Comparison of ENCODE assay signal across 23 cellular contexts in genomic region chr14:105349992-105350391, GRCh38. TPM values are rescaled to one million over a fixed set of nuclear protein-coding genes. Genes with fewer than 3 reads are reported as not detected.
DNase-seq lines count a peak whose midpoint lies in the region; ATAC-seq, FAIRE-seq and TF ChIP-seq lines count a peak whose summit lies in the region.
"Had no signal": no experiment of that assay in that cellular context is flagged by ENCODE, and none has a peak within 500 bp of the region (broad histone marks: within the 10 kb centered on the region; RNA-seq: fewer than 3 reads in every experiment).

No MANE protein-coding gene starts in this region.

- H3K36me3 ChIP-seq in right lobe of liver, result no peaks in the 10 kb centered on the region
- H3K36me3 ChIP-seq in HepG2 (replicated peaks in 1 of 2; ENCODE audit: control insufficient read depth in 1 of 2, insufficient read depth in 2 of 2, low read length in 2 of 2), result no peaks in the 10 kb centered on the region
- no peaks in the 10 kb centered on the region for H3K36me3 ChIP-seq in neuronal stem cell (replicated peaks in 1 of 2; ENCODE audit: control insufficient read depth in 2 of 2, insufficient read depth in 2 of 2, low read length in 2 of 2)

- no peaks in the 10 kb centered on the region for H3K79me2 ChIP-seq in HepG2 (ENCODE audit: insufficient read depth, low read length)

- no peak overlapping the region for H3K14ac ChIP-seq in neuronal stem cell (ENCODE audit: low read length)

- H3K9me3 ChIP-seq in right lobe of liver, result no peaks in the 10 kb centered on the region
- no peaks in the 10 kb centered on the region for H3K9me3 ChIP-seq in HepG2 (ENCODE audit: low read length)
- H3K9me3 ChIP-seq in neuronal stem cell (replicated peaks in 1 of 2; ENCODE audit: control insufficient read depth in 2 of 2, insufficient read depth in 1 of 2, low read depth in 1 of 2, low read length in 2 of 2), result peaks cover under 1 to 4% of the 10 kb centered on the region in 2 donors
- H3K9me3 ChIP-seq: Caco-2 had no signal

- H3K9me3 Mint-ChIP-seq in activated CD4-positive, alpha-beta T cell treated with anti-CD3 and anti-CD28 coated beads, Interleukin-2, amount 10 ng/mL, durations not matched to agents 7 days and 5 days, result peaks cover 5% of the 10 kb centered on the region
- H3K9me3 Mint-ChIP-seq: CD4-positive, alpha-beta T cell had no signal

- no peak overlapping the region for H4K8ac ChIP-seq in neuronal stem cell (ENCODE audit: low read depth, low read length)

- no peak overlapping the region for H3K4ac ChIP-seq in neuronal stem cell (ENCODE audit: low read length)

- no peak overlapping the region for H3K23ac ChIP-seq in neuronal stem cell (ENCODE audit: low read depth, low read length, poor library complexity)

- DNase-seq in activated CD4-positive, alpha-beta T cell treated with anti-CD3 and anti-CD28 coated beads, Interleukin-2, amount 10 ng/mL, durations not matched to agents 7 days and 5 days, result no peak
- DNase-seq in activated CD4-positive, alpha-beta T cell treated with anti-CD3 and anti-CD28 coated beads, Interleukin-2, amount 50 U/mL, for 1 hour, result no peak
- DNase-seq in right lobe of liver, result peak in 2 of 3 donors; percentile 42 to 48
- no peak for DNase-seq in HepG2 (ENCODE audit: low spot score)
- DNase-seq in neuronal stem cell (ENCODE audit: low spot score), result no peak
- DNase-seq in GOT3 (lab: John Stamatoyannopoulos, UW), result no peak
- DNase-seq: AML-193; Calu3; CD4-positive, alpha-beta T cell; CD8-positive, alpha-beta T cell; DMS79 treated with DMSO at 0.1 percent for 48 hours; GF-D8 had no signal

- H3K27me3 ChIP-seq in right lobe of liver (no peaks in the 10 kb centered on the region), HepG2 (ENCODE audit: control insufficient read depth in 1 of 2, insufficient read depth in 2 of 2, low read length in 2 of 2) (no peaks in the 10 kb centered on the region), neuronal stem cell (ENCODE audit: control insufficient read depth in 3 of 3, insufficient read depth in 3 of 3, low read depth in 1 of 3, low read length in 3 of 3) (no peaks in the 10 kb centered on the region)
- H3K27me3 ChIP-seq: BLaER1 treated with 17β-estradiol and CSF1 and Interleukin-3, amounts not matched to agents 10 nM and 100 nM had no signal

- H2BK120ac ChIP-seq in neuronal stem cell (ENCODE audit: low read depth, low read length), result no peak overlapping the region

- peak overlapping the region; percentile 48 for H3K18ac ChIP-seq in neuronal stem cell (ENCODE audit: low read length)

- no peak overlapping the region for H2AFZ ChIP-seq in HepG2 (ENCODE audit: low read length)
- no peak overlapping the region for H2AFZ ChIP-seq in neuronal stem cell (ENCODE audit: low read length)

- 93% methylated on average over 7 of the region's 11 CpGs for WGBS in right lobe of liver (ENCODE audit: insufficient coverage, low coverage, low lambda C conversion rate, missing lambda C conversion rate)
- WGBS in HepG2 (ENCODE audit: low lambda C conversion rate), result 92% methylated on average over 5 of the region's 11 CpGs
- WGBS in neuronal stem cell (ENCODE audit: extremely low coverage in 2 of 2, insufficient read length in 2 of 2, insufficient replicate concordance in 1 of 2), 2 donors, result no CpG with 5 or more reads among the region's 11 CpGs

- H4K91ac ChIP-seq in neuronal stem cell (ENCODE audit: low read depth, low read length, poor library complexity), result no peak overlapping the region

- H3K4me1 ChIP-seq in right lobe of liver (peaks cover 0 to 6% (median 3%) of the 10 kb centered on the region in 4 donors), HepG2 (ENCODE audit: insufficient read depth, low read length) (peaks cover 15% of the 10 kb centered on the region), neuronal stem cell (ENCODE audit: control insufficient read depth in 2 of 2, insufficient read depth in 1 of 2, low read depth in 1 of 2, low read length in 2 of 2) (peaks cover 0 to 3% of the 10 kb centered on the region in 2 donors)
- H3K4me1 ChIP-seq: Caco-2 had no signal

- H3K4me1 Mint-ChIP-seq in activated CD4-positive, alpha-beta T cell treated with anti-CD3 and anti-CD28 coated beads, Interleukin-2, amount 10 ng/mL, durations not matched to agents 7 days and 5 days, result peaks cover 3% of the 10 kb centered on the region

- CTCF ChIA-PET in activated CD4-positive, alpha-beta T cell treated with anti-CD3 and anti-CD28 coated beads, Interleukin-2, amount 10 ng/mL, durations not matched to agents 7 days and 5 days (lab: Charles Lee), result no interaction called here
- CTCF ChIA-PET in HepG2 (lab: Yijun Ruan, JAX; ENCODE audit: low intra/inter-chr PET ratio, low total read pairs), result no interaction called here

- no peak overlapping the region for H3K4me3 Mint-ChIP-seq in activated CD4-positive, alpha-beta T cell treated with anti-CD3 and anti-CD28 coated beads, Interleukin-2, amount 10 ng/mL, durations not matched to agents 7 days and 5 days
- H3K4me3 Mint-ChIP-seq: B cell; CD4-positive, alpha-beta T cell; CD8-positive, alpha-beta T cell had no signal

- H2BK12ac ChIP-seq in neuronal stem cell (ENCODE audit: low read length), result no peak overlapping the region

- intact Hi-C loops in right lobe of liver (cut with DNase I), result loop anchor here (5.0 to 10.0 kb wide), 4 partner anchors 65 to 265 kb away; no protein-coding TSS in a partner anchor
- intact Hi-C loops in HepG2 (cut with micrococcal nuclease; ENCODE audit: unreplicated experiment), result no loop called here

- in situ Hi-C loops in HepG2 (cut with HindIII; ENCODE audit: extremely low pct_ligation_motif_present, low pct_unique_long_range_greater_than_20kb), result no loop called here

- POLR2A ChIA-PET in activated CD4-positive, alpha-beta T cell treated with anti-CD3 and anti-CD28 coated beads, Interleukin-2, amount 10 ng/mL, durations not matched to agents 7 days and 5 days (lab: Charles Lee), result no interaction called here
- POLR2A ChIA-PET in HepG2 (lab: Yijun Ruan, JAX), result no interaction called here

- H3K4me2 ChIP-seq in HepG2 (ENCODE audit: low read depth, low read length) (no peak overlapping the region), neuronal stem cell (ENCODE audit: insufficient read depth, low read length, poor library complexity, severe bottlenecking) (no peak overlapping the region)
- H3K4me2 ChIP-seq: A549; BLaER1 treated with 17β-estradiol and CSF1 and Interleukin-3, amounts not matched to agents 10 nM and 100 nM had no signal

- no peak for TF ChIP-seq POLR2A in right lobe of liver (IDR thresholded peaks at IDR 0.05)
- TF ChIP-seq POLR2A in HepG2 (IDR thresholded peaks at IDR 0.05; ENCODE audit: insufficient read depth in 1 of 2, low read depth in 2 of 2, low read length in 2 of 2), result no peak

- peak overlapping the region; percentile 78 for H3K27ac Mint-ChIP-seq in activated CD4-positive, alpha-beta T cell treated with anti-CD3 and anti-CD28 coated beads, Interleukin-2, amount 10 ng/mL, durations not matched to agents 7 days and 5 days
- H3K27ac Mint-ChIP-seq: B cell; CD4-positive, alpha-beta T cell; CD8-positive, alpha-beta T cell had no signal

- no peak overlapping the region for H2BK15ac ChIP-seq in neuronal stem cell (ENCODE audit: low read length)

- H3K4me3 ChIP-seq in right lobe of liver, result no peak overlapping the region
- no peak overlapping the region for H3K4me3 ChIP-seq in HepG2 (replicated peaks in 1 of 3; ENCODE audit: insufficient read depth in 1 of 3, low read depth in 2 of 3, low read length in 3 of 3)
- peak overlapping the region in 1 of 2 donors; percentile 52 for H3K4me3 ChIP-seq in neuronal stem cell (ENCODE audit: low read length in 2 of 2)
- H3K4me3 ChIP-seq: A549; BLaER1 treated with 17β-estradiol and CSF1 and Interleukin-3, amounts not matched to agents 10 nM and 100 nM had no signal

- TF ChIP-seq RAD21 in HepG2 (CRISPR knock-in tag; IDR thresholded peaks at IDR 0.05), result no peak

- FAIRE-seq in HepG2 (lab: Jason Lieb, UNC), result no peak
- FAIRE-seq: A549, D721Med, G401.6, GM12891, GM19239 had no signal

- no peak for TF ChIP-seq EP300 in HepG2 (IDR thresholded peaks at IDR 0.05; ENCODE audit: low read depth in 2 of 2, low read length in 2 of 2)
- no peak for TF ChIP-seq EP300 in HepG2 (CRISPR knock-in tag; IDR thresholded peaks at IDR 0.05; ENCODE audit: borderline replicate concordance)

- no peak for TF ChIP-seq CTCF in right lobe of liver (IDR thresholded peaks at IDR 0.05)
- no peak for TF ChIP-seq CTCF in HepG2 (CRISPR knock-in tag; IDR thresholded peaks at IDR 0.05)

- no peak overlapping the region for H3K27ac ChIP-seq in right lobe of liver
- no peak overlapping the region for H3K27ac ChIP-seq in HepG2 (ENCODE audit: extremely low read length, insufficient read depth, low read length)
- no peak overlapping the region for H3K27ac ChIP-seq in neuronal stem cell (replicated peaks; ENCODE audit: low read length)
- H3K27ac ChIP-seq: 22Rv1, A549, C4-2B had no signal

- H4K20me1 ChIP-seq in HepG2 (ENCODE audit: insufficient read depth, low read length), result 0 out of 2 replicates have a peak, but pooled peaks cover 3% of the 10 kb centered on the region

- H3K9ac ChIP-seq in HepG2 (ENCODE audit: insufficient read depth, low read depth, low read length) (no peak overlapping the region), neuronal stem cell (ENCODE audit: low read depth, low read length, poor library complexity) (no peak overlapping the region)

- H3K36me3 Mint-ChIP-seq in activated CD4-positive, alpha-beta T cell treated with anti-CD3 and anti-CD28 coated beads, Interleukin-2, amount 10 ng/mL, durations not matched to agents 7 days and 5 days (ENCODE audit: low read depth), result peaks cover 3% of the 10 kb centered on the region

- no peak overlapping the region for H2BK5ac ChIP-seq in neuronal stem cell (ENCODE audit: low read length)

- no peak overlapping the region for H2AK5ac ChIP-seq in neuronal stem cell (ENCODE audit: low read depth, low read length)

- H3K79me1 ChIP-seq in neuronal stem cell (ENCODE audit: low read depth, low read length), result peaks cover 6% of the 10 kb centered on the region

- ATAC-seq in right lobe of liver, result no peak
- no peak for ATAC-seq in HepG2
- ATAC-seq: A549; CD8-positive, alpha-beta T cell had no signal

- BruUV-seq in HepG2 (replicated peaks; lab: Mats Ljungman, UMichigan), result no TSS peak

- no peaks in the 10 kb centered on the region for H3K27me3 Mint-ChIP-seq in activated CD4-positive, alpha-beta T cell treated with anti-CD3 and anti-CD28 coated beads, Interleukin-2, amount 10 ng/mL, durations not matched to agents 7 days and 5 days
- H3K27me3 Mint-ChIP-seq: B cell; CD4-positive, alpha-beta T cell had no signal

RNA-seq across cellular contexts. Expression of gene PACS2, which starts 35.4 kb away (rescaled TPM):
- 10 to 100 TPM; 43.3 to 46.8 TPM for total RNA-seq in activated CD4-positive, alpha-beta T cell treated with anti-CD3 and anti-CD28 coated beads, Interleukin-2, amount 10 ng/mL, durations not matched to agents 7 days and 5 days
- total RNA-seq in right lobe of liver, result 10 to 100 TPM; 19.8 to 26.7 (median 21.5) TPM
- 14.6 and 23.6 TPM in 2 replicates for total RNA-seq in HepG2 (2016; rRNA removed; fragmentation: Illumina TruSeq; extraction: Trizol)
- total RNA-seq in HepG2 (2016; cell fraction: cytosol; rRNA removed; fragmentation: Illumina TruSeq; extraction: Trizol; ENCODE audit: low read depth), result 32.3 and 33.7 TPM in 2 replicates
- total RNA-seq in HepG2 (2016; cell fraction: insoluble cytoplasmic fraction; rRNA removed; fragmentation: Illumina TruSeq; extraction: Trizol), result 10.5 and 22.9 TPM in 2 replicates
- 48.2 and 50.4 TPM in 2 replicates for total RNA-seq in HepG2 (2016; cell fraction: membrane; rRNA removed; fragmentation: Illumina TruSeq; extraction: Trizol)
- 18.0 and 23.5 TPM in 2 replicates for total RNA-seq in HepG2 (2016; cell fraction: nucleus; rRNA removed; fragmentation: Illumina TruSeq; extraction: Trizol)
- polyA plus RNA-seq in HepG2 (2011; rRNA removed), result 27.6 and 33.7 TPM in 2 replicates
- 22.9 and 31.9 TPM in 2 replicates for polyA plus RNA-seq in HepG2 (2011; cell fraction: cytosol; rRNA removed)
- polyA plus RNA-seq in HepG2 (2011; cell fraction: nucleus; rRNA removed), result 175 and 213 TPM in 2 replicates
- 22.4 and 34.0 TPM in 2 replicates for polyA plus RNA-seq in HepG2 (2012)
- polyA plus RNA-seq in HepG2 (2016; cell fraction: cytosol; fragmentation: Illumina TruSeq; extraction: Trizol; ENCODE audit: low read depth), result 37.2 and 44.2 TPM in 2 replicates
- 16.9 and 23.7 TPM in 2 replicates for polyA plus RNA-seq in HepG2 (2016; cell fraction: insoluble cytoplasmic fraction; fragmentation: Illumina TruSeq; extraction: Trizol; ENCODE audit: low read depth)
- 47.5 and 52.5 TPM in 2 replicates for polyA plus RNA-seq in HepG2 (2016; cell fraction: membrane; fragmentation: Illumina TruSeq; extraction: Trizol; ENCODE audit: low read depth)
- polyA plus RNA-seq in HepG2 (2016; cell fraction: nucleus; fragmentation: Illumina TruSeq; extraction: Trizol; ENCODE audit: insufficient read depth, low read depth), result 55.8 and 60.4 TPM in 2 replicates
- polyA minus RNA-seq in HepG2 (2011; rRNA and poly(A)+ RNA removed; ENCODE audit: low replicate concordance), result 21.1 and 44.9 TPM in 2 replicates
- 12.7 and 16.0 TPM in 2 replicates for polyA minus RNA-seq in HepG2 (2011; cell fraction: cytosol; rRNA and poly(A)+ RNA removed)
- polyA minus RNA-seq in HepG2 (2011; cell fraction: nucleus; rRNA and poly(A)+ RNA removed), result 29.4 and 36.3 TPM in 2 replicates
- polyA plus RNA-seq in neuronal stem cell (2013, experiment 1 of 2), result 33.5 TPM
- 32.3 TPM for polyA plus RNA-seq in neuronal stem cell (2013, experiment 2 of 2)

RNA-seq across cellular contexts. Expression of gene TEX22, which starts 48.3 kb away (rescaled TPM):
- total RNA-seq in activated CD4-positive, alpha-beta T cell treated with anti-CD3 and anti-CD28 coated beads, Interleukin-2, amount 10 ng/mL, durations not matched to agents 7 days and 5 days, result 1 to 10 TPM; 2.8 to 3.9 TPM
- total RNA-seq in right lobe of liver, result under 1 TPM in 3 of 6 experiments, not detected in 3; 0.07 to 0.44 (median 0.35) TPM
- 0.27 and 0.55 TPM in 2 replicates for total RNA-seq in HepG2 (2016; rRNA removed; fragmentation: Illumina TruSeq; extraction: Trizol)
- total RNA-seq in HepG2 (2016; cell fraction: cytosol; rRNA removed; fragmentation: Illumina TruSeq; extraction: Trizol; ENCODE audit: low read depth), result not detected in 2 replicates
- total RNA-seq in HepG2 (2016; cell fraction: insoluble cytoplasmic fraction; rRNA removed; fragmentation: Illumina TruSeq; extraction: Trizol), result not detected in 2 replicates
- total RNA-seq in HepG2 (2016; cell fraction: membrane; rRNA removed; fragmentation: Illumina TruSeq; extraction: Trizol), result not detected in 2 replicates
- not detected in 2 replicates for total RNA-seq in HepG2 (2016; cell fraction: nucleus; rRNA removed; fragmentation: Illumina TruSeq; extraction: Trizol)
- polyA plus RNA-seq in HepG2 (2011; rRNA removed), result 0.07 and 0.16 TPM in 2 replicates
- not detected in 2 replicates for polyA plus RNA-seq in HepG2 (2011; cell fraction: cytosol; rRNA removed)
- 0.56 and 1.2 TPM in 2 replicates for polyA plus RNA-seq in HepG2 (2011; cell fraction: nucleus; rRNA removed)
- 0.13 and 0.23 TPM in 2 replicates for polyA plus RNA-seq in HepG2 (2012)
- polyA plus RNA-seq in HepG2 (2016; cell fraction: cytosol; fragmentation: Illumina TruSeq; extraction: Trizol; ENCODE audit: low read depth), result not detected in 2 replicates
- not detected in 2 replicates for polyA plus RNA-seq in HepG2 (2016; cell fraction: insoluble cytoplasmic fraction; fragmentation: Illumina TruSeq; extraction: Trizol; ENCODE audit: low read depth)
- not detected in 2 replicates for polyA plus RNA-seq in HepG2 (2016; cell fraction: membrane; fragmentation: Illumina TruSeq; extraction: Trizol; ENCODE audit: low read depth)
- not detected in 2 replicates for polyA plus RNA-seq in HepG2 (2016; cell fraction: nucleus; fragmentation: Illumina TruSeq; extraction: Trizol; ENCODE audit: insufficient read depth, low read depth)
- 0.16 and 0.82 TPM in 2 replicates for polyA minus RNA-seq in HepG2 (2011; rRNA and poly(A)+ RNA removed; ENCODE audit: low replicate concordance)
- polyA minus RNA-seq in HepG2 (2011; cell fraction: cytosol; rRNA and poly(A)+ RNA removed), result not detected in 2 replicates
- 0.62 TPM in 1 of 2 replicates, not detected in the other for polyA minus RNA-seq in HepG2 (2011; cell fraction: nucleus; rRNA and poly(A)+ RNA removed)
- polyA plus RNA-seq in neuronal stem cell (2013, experiment 1 of 2), result 0.21 TPM
- 0.21 TPM for polyA plus RNA-seq in neuronal stem cell (2013, experiment 2 of 2)
- total RNA-seq: A172 had no signal

RNA-seq across cellular contexts. Expression of gene BRF1, which starts 49.2 kb away (rescaled TPM):
- total RNA-seq in activated CD4-positive, alpha-beta T cell treated with anti-CD3 and anti-CD28 coated beads, Interleukin-2, amount 10 ng/mL, durations not matched to agents 7 days and 5 days, result 10 to 100 TPM; 39.0 to 50.9 TPM
- total RNA-seq in right lobe of liver (10 to 100 TPM; 13.1 to 17.8 (median 16.2) TPM), HepG2 (2016; rRNA removed; fragmentation: Illumina TruSeq; extraction: Trizol) (6.4 and 11.0 TPM in 2 replicates)
- total RNA-seq in HepG2 (2016; cell fraction: cytosol; rRNA removed; fragmentation: Illumina TruSeq; extraction: Trizol; ENCODE audit: low read depth), result 5.6 and 7.0 TPM in 2 replicates
- 5.9 and 10.9 TPM in 2 replicates for total RNA-seq in HepG2 (2016; cell fraction: insoluble cytoplasmic fraction; rRNA removed; fragmentation: Illumina TruSeq; extraction: Trizol)
- 4.2 and 5.2 TPM in 2 replicates for total RNA-seq in HepG2 (2016; cell fraction: membrane; rRNA removed; fragmentation: Illumina TruSeq; extraction: Trizol)
- 11.8 and 16.0 TPM in 2 replicates for total RNA-seq in HepG2 (2016; cell fraction: nucleus; rRNA removed; fragmentation: Illumina TruSeq; extraction: Trizol)
- 5.1 and 5.7 TPM in 2 replicates for polyA plus RNA-seq in HepG2 (2011; rRNA removed)
- polyA plus RNA-seq in HepG2 (2011; cell fraction: cytosol; rRNA removed), result 3.4 and 3.6 TPM in 2 replicates
- 32.9 and 41.6 TPM in 2 replicates for polyA plus RNA-seq in HepG2 (2011; cell fraction: nucleus; rRNA removed)
- polyA plus RNA-seq in HepG2 (2012), result 7.1 and 9.1 TPM in 2 replicates
- 0.58 and 0.88 TPM in 2 replicates for polyA plus RNA-seq in HepG2 (2016; cell fraction: cytosol; fragmentation: Illumina TruSeq; extraction: Trizol; ENCODE audit: low read depth)
- 6.9 and 7.1 TPM in 2 replicates for polyA plus RNA-seq in HepG2 (2016; cell fraction: insoluble cytoplasmic fraction; fragmentation: Illumina TruSeq; extraction: Trizol; ENCODE audit: low read depth)
- 1.6 and 1.8 TPM in 2 replicates for polyA plus RNA-seq in HepG2 (2016; cell fraction: membrane; fragmentation: Illumina TruSeq; extraction: Trizol; ENCODE audit: low read depth)
- 26.5 and 31.7 TPM in 2 replicates for polyA plus RNA-seq in HepG2 (2016; cell fraction: nucleus; fragmentation: Illumina TruSeq; extraction: Trizol; ENCODE audit: insufficient read depth, low read depth)
- polyA minus RNA-seq in HepG2 (2011; rRNA and poly(A)+ RNA removed; ENCODE audit: low replicate concordance), result 15.5 TPM in 2 replicates
- 6.0 and 7.0 TPM in 2 replicates for polyA minus RNA-seq in HepG2 (2011; cell fraction: cytosol; rRNA and poly(A)+ RNA removed)
- 25.0 and 27.4 TPM in 2 replicates for polyA minus RNA-seq in HepG2 (2011; cell fraction: nucleus; rRNA and poly(A)+ RNA removed)
- 14.0 TPM for polyA plus RNA-seq in neuronal stem cell (2013, experiment 1 of 2)
- 14.3 TPM for polyA plus RNA-seq in neuronal stem cell (2013, experiment 2 of 2)

Comparison
In these comparisons a context has a peak if more than half of its experiments do, and no peak if none do; other contexts are left out.
1. DNase-seq: peak in right lobe of liver (2 of 3); none in activated CD4-positive, alpha-beta T cell treated with anti-CD3 and anti-CD28 coated beads, Interleukin-2, amount 10 ng/mL, durations not matched to agents 7 days and 5 days (single experiment), activated CD4-positive, alpha-beta T cell treated with anti-CD3 and anti-CD28 coated beads, Interleukin-2, amount 50 U/mL, for 1 hour (single experiment), HepG2 (single experiment), neuronal stem cell (single experiment) and GOT3 (single experiment).